In genomic region chr18:9688036-9688741, GRCh38 we compare ENCODE assay signal across 26 cellular contexts. TPM values are rescaled to one million over a fixed set of nuclear protein-coding genes. Genes with fewer than 3 reads are reported as not detected.
A peak's percentile ranks its signal among the peaks of the same experiment; 100 is the strongest.
DNase-seq lines count a peak whose midpoint lies in the region; ATAC-seq and TF ChIP-seq lines count a peak whose summit lies in the region.
"Had no signal": no experiment of that assay in that cellular context is flagged by ENCODE, and none has a peak within 500 bp of the region (broad histone marks: within the 10 kb centered on the region; RNA-seq: fewer than 3 reads in every experiment).

No MANE protein-coding gene starts in this region.

- DNase-seq in DMS53 treated with DMSO at 0.1 percent for 48 hours (lab: John Stamatoyannopoulos, UW; ENCODE audit: unreplicated experiment) (peak; percentile 48), PC-3 (peak; percentile 23), choroid plexus epithelial cell (ENCODE audit: low read depth) (peak; percentile 91), mesenteric fat pad (ENCODE audit: low spot score) (peak; percentile 49), ACHN (no peak), GM10266 (ENCODE audit: extremely low spot score) (no peak)
- DNase-seq in activated CD4-positive, alpha-beta T cell treated with anti-CD3 and anti-CD28 coated beads, Interleukin-2, amount 10 ng/mL, durations not matched to agents 7 days and 5 days = no peak
- no peak for DNase-seq in activated naive CD4-positive, alpha-beta T cell treated with anti-CD3 and anti-CD28 coated beads, Interleukin-2, amount 10 ng/mL, durations not matched to agents 7 days and 5 days
- DNase-seq: activated CD4-positive, alpha-beta memory T cell treated with anti-CD3 and anti-CD28 coated beads, Interleukin-2, amount 10 ng/mL, durations not matched to agents 7 days and 5 days; activated naive CD4-positive, alpha-beta T cell treated with anti-CD3 and anti-CD28 coated beads, Interleukin-2, amount 50 U/mL, for 16 hours; activated T-cell treated with anti-CD3 and anti-CD28 coated beads, Interleukin-2, amount 50 U/mL, for 24 hours; CD4-positive, CD25-positive, alpha-beta regulatory T cell; cortex of kidney; Kasumi-1; left colon; NCI-H1105 treated with DMSO at 0.1 percent for 48 hours; NCI-H2171 treated with DMSO at 0.1 percent for 48 hours; NCI-H748 treated with DMSO at 0.1 percent for 48 hours; PC-9; stimulated activated CD4-positive, alpha-beta T cell treated with anti-CD3 and anti-CD28 coated beads, Interleukin-4, amount 100 ng/mL, for 4 hours; WERI-Rb-1 had no signal

- H3K36me3 ChIP-seq in PC-3 (ENCODE audit: low read depth, low read length) = no peaks in the 10 kb centered on the region
- H3K36me3 ChIP-seq: SJSA1, vagina, WERI-Rb-1 had no signal

- no peak overlapping the region for H2AFZ ChIP-seq in PC-3 (ENCODE audit: low read length)
- H2AFZ ChIP-seq: PC-9 had no signal

- H4K20me1 ChIP-seq in PC-3 (ENCODE audit: low read length) = no peaks in the 10 kb centered on the region

- no peaks in the 10 kb centered on the region for H3K9me3 Mint-ChIP-seq in activated CD4-positive, alpha-beta T cell treated with anti-CD3 and anti-CD28 coated beads, Interleukin-2, amount 10 ng/mL, durations not matched to agents 7 days and 5 days
- H3K9me3 Mint-ChIP-seq in activated naive CD4-positive, alpha-beta T cell treated with anti-CD3 and anti-CD28 coated beads, Interleukin-2, amount 10 ng/mL, durations not matched to agents 7 days and 5 days = no peaks in the 10 kb centered on the region
- H3K9me3 Mint-ChIP-seq: activated CD4-positive, alpha-beta memory T cell treated with anti-CD3 and anti-CD28 coated beads, Interleukin-2, amount 10 ng/mL, durations not matched to agents 7 days and 5 days; activated T-cell treated with anti-CD3 and anti-CD28 coated beads, Interleukin-2, amount 50 U/mL, for 24 hours; CD4-positive, CD25-positive, alpha-beta regulatory T cell; mesothelial cell of epicardium; T-helper 1 cell treated with Interleukin-12 subunit alpha and Interleukin-12 subunit beta and Interleukin-4 antibody, amounts not matched to agents 30 μg/mL and 1 μg/mL, for 36 hours had no signal

- peaks cover 6% of the 10 kb centered on the region for H3K27me3 Mint-ChIP-seq in activated CD4-positive, alpha-beta T cell treated with anti-CD3 and anti-CD28 coated beads, Interleukin-2, amount 10 ng/mL, durations not matched to agents 7 days and 5 days
- peaks cover 28% of the 10 kb centered on the region for H3K27me3 Mint-ChIP-seq in activated naive CD4-positive, alpha-beta T cell treated with anti-CD3 and anti-CD28 coated beads, Interleukin-2, amount 10 ng/mL, durations not matched to agents 7 days and 5 days

- intact Hi-C loops in PC-3 (cut with micrococcal nuclease) = no loop called here

- CTCF ChIA-PET in PC-3 (lab: Charles Lee) = no interaction called here
- CTCF ChIA-PET in activated CD4-positive, alpha-beta T cell treated with anti-CD3 and anti-CD28 coated beads, Interleukin-2, amount 10 ng/mL, durations not matched to agents 7 days and 5 days (lab: Charles Lee) = no interaction called here
- CTCF ChIA-PET in activated naive CD4-positive, alpha-beta T cell treated with anti-CD3 and anti-CD28 coated beads, Interleukin-2, amount 10 ng/mL, durations not matched to agents 7 days and 5 days (lab: Charles Lee) = no interaction called here

- H3K4me3 ChIP-seq in PC-3 (ENCODE audit: low read length) (no peak overlapping the region), choroid plexus epithelial cell (ENCODE audit: low read depth, low read length) (no peak overlapping the region)
- H3K4me3 ChIP-seq: PC-9, SJSA1, vagina had no signal

- peaks cover 16% of the 10 kb centered on the region for H3K4me1 ChIP-seq in PC-3 (ENCODE audit: insufficient read depth, low read length)

- no peak overlapping the region for H3K27ac Mint-ChIP-seq in activated CD4-positive, alpha-beta T cell treated with anti-CD3 and anti-CD28 coated beads, Interleukin-2, amount 10 ng/mL, durations not matched to agents 7 days and 5 days
- H3K27ac Mint-ChIP-seq in activated naive CD4-positive, alpha-beta T cell treated with anti-CD3 and anti-CD28 coated beads, Interleukin-2, amount 10 ng/mL, durations not matched to agents 7 days and 5 days = no peak overlapping the region
- H3K27ac Mint-ChIP-seq: activated CD4-positive, alpha-beta memory T cell treated with anti-CD3 and anti-CD28 coated beads, Interleukin-2, amount 10 ng/mL, durations not matched to agents 7 days and 5 days; activated T-cell treated with anti-CD3 and anti-CD28 coated beads, Interleukin-2, amount 50 U/mL, for 24 hours; CD4-positive, CD25-positive, alpha-beta regulatory T cell; mesothelial cell of epicardium; nephron; T-helper 1 cell treated with Interleukin-12 subunit alpha and Interleukin-12 subunit beta and Interleukin-4 antibody, amounts not matched to agents 30 μg/mL and 1 μg/mL, for 36 hours had no signal

- no peak overlapping the region for H3K9ac ChIP-seq in PC-3 (ENCODE audit: low read length)

- H3K27ac ChIP-seq in PC-3 (ENCODE audit: low read length) = no peak overlapping the region
- H3K27ac ChIP-seq: PC-9, SJSA1, vagina, WERI-Rb-1 had no signal

- no peaks in the 10 kb centered on the region for H3K79me2 ChIP-seq in PC-3 (ENCODE audit: low read length)

- in situ Hi-C loops in ACHN (cut with HindIII; ENCODE audit: low pct_ligation_motif_present, low pct_unique_long_range_greater_than_20kb, low sequenced_read_pairs) = no loop called here

- H3K9me2 ChIP-seq in PC-3 (replicated peaks; ENCODE audit: low read length) = no peaks in the 10 kb centered on the region

- no peak overlapping the region for H3K4me3 Mint-ChIP-seq in activated CD4-positive, alpha-beta T cell treated with anti-CD3 and anti-CD28 coated beads, Interleukin-2, amount 10 ng/mL, durations not matched to agents 7 days and 5 days
- no peak overlapping the region for H3K4me3 Mint-ChIP-seq in activated naive CD4-positive, alpha-beta T cell treated with anti-CD3 and anti-CD28 coated beads, Interleukin-2, amount 10 ng/mL, durations not matched to agents 7 days and 5 days
- H3K4me3 Mint-ChIP-seq: activated CD4-positive, alpha-beta memory T cell treated with anti-CD3 and anti-CD28 coated beads, Interleukin-2, amount 10 ng/mL, durations not matched to agents 7 days and 5 days; activated T-cell treated with anti-CD3 and anti-CD28 coated beads, Interleukin-2, amount 50 U/mL, for 24 hours; CD4-positive, CD25-positive, alpha-beta regulatory T cell; mesothelial cell of epicardium; nephron; T-helper 1 cell treated with Interleukin-12 subunit alpha and Interleukin-12 subunit beta and Interleukin-4 antibody, amounts not matched to agents 30 μg/mL and 1 μg/mL, for 36 hours had no signal

- no peaks in the 10 kb centered on the region for H3F3A ChIP-seq in PC-3 (ENCODE audit: low read length, unreplicated experiment)

- no TSS peak for BruUV-seq in PC-3 (replicated peaks; lab: Mats Ljungman, UMichigan)

- POLR2A ChIA-PET in PC-3 (lab: Charles Lee; ENCODE audit: unreplicated experiment) = interaction anchor here (0.6 kb wide), 1 partner anchor 40 kb away, joined by 7 read pairs; no protein-coding TSS in a partner anchor
- POLR2A ChIA-PET in activated CD4-positive, alpha-beta T cell treated with anti-CD3 and anti-CD28 coated beads, Interleukin-2, amount 10 ng/mL, durations not matched to agents 7 days and 5 days (lab: Charles Lee) = no interaction called here

- no peaks in the 10 kb centered on the region for H3K36me3 Mint-ChIP-seq in activated CD4-positive, alpha-beta T cell treated with anti-CD3 and anti-CD28 coated beads, Interleukin-2, amount 10 ng/mL, durations not matched to agents 7 days and 5 days (ENCODE audit: low read depth)
- H3K36me3 Mint-ChIP-seq in activated naive CD4-positive, alpha-beta T cell treated with anti-CD3 and anti-CD28 coated beads, Interleukin-2, amount 10 ng/mL, durations not matched to agents 7 days and 5 days = no peaks in the 10 kb centered on the region
- H3K36me3 Mint-ChIP-seq: CD4-positive, CD25-positive, alpha-beta regulatory T cell; mesothelial cell of epicardium had no signal

- H3K4me1 Mint-ChIP-seq in activated CD4-positive, alpha-beta T cell treated with anti-CD3 and anti-CD28 coated beads, Interleukin-2, amount 10 ng/mL, durations not matched to agents 7 days and 5 days = peaks cover 12% of the 10 kb centered on the region
- peaks cover 11% of the 10 kb centered on the region for H3K4me1 Mint-ChIP-seq in activated naive CD4-positive, alpha-beta T cell treated with anti-CD3 and anti-CD28 coated beads, Interleukin-2, amount 10 ng/mL, durations not matched to agents 7 days and 5 days
- H3K4me1 Mint-ChIP-seq: CD4-positive, CD25-positive, alpha-beta regulatory T cell had no signal

- ATAC-seq in PC-3 = no peak
- ATAC-seq: left colon had no signal

- no peak overlapping the region for H3K4me2 ChIP-seq in PC-3 (ENCODE audit: low read length)
- H3K4me2 ChIP-seq: PC-9 had no signal

- TF ChIP-seq CTCF in PC-3 (conservative IDR thresholded peaks at IDR 0.05; ENCODE audit: low read depth, low read length) (no peak), choroid plexus epithelial cell (conservative IDR thresholded peaks at IDR 0.05; ENCODE audit: low read depth, low read length) (no peak), GM10266 (IDR thresholded peaks at IDR 0.05; ENCODE audit: control insufficient read depth, insufficient read depth, low read depth, missing control alignments) (no peak)

- no peaks in the 10 kb centered on the region for H3K9me3 ChIP-seq in PC-3 (ENCODE audit: low read length)
- H3K9me3 ChIP-seq: SJSA1, vagina had no signal

- no peaks in the 10 kb centered on the region for H3K27me3 ChIP-seq in PC-3 (ENCODE audit: low read length)
- H3K27me3 ChIP-seq: SJSA1, vagina had no signal

RNA-seq across cellular contexts. Expression of gene RAB31, which starts 19.9 kb away (rescaled TPM):
- total RNA-seq in PC-3 (2014; rRNA removed) (1.7 and 3.8 TPM in 2 replicates), mesenteric fat pad (80.7 TPM)
- 1 to 10 TPM in 1 of 2 experiments, under 1 TPM in 1; 0.92 to 1.3 TPM for total RNA-seq in activated CD4-positive, alpha-beta T cell treated with anti-CD3 and anti-CD28 coated beads, Interleukin-2, amount 10 ng/mL, durations not matched to agents 7 days and 5 days

Comparison
In these comparisons a context has a peak if more than half of its experiments do, and no peak if none do; other contexts are left out.
1. DNase-seq: peak in DMS53 treated with DMSO at 0.1 percent for 48 hours (single experiment), PC-3 (single experiment), choroid plexus epithelial cell (single experiment) and mesenteric fat pad (single experiment); none in activated CD4-positive, alpha-beta T cell treated with anti-CD3 and anti-CD28 coated beads, Interleukin-2, amount 10 ng/mL, durations not matched to agents 7 days and 5 days (single experiment), activated naive CD4-positive, alpha-beta T cell treated with anti-CD3 and anti-CD28 coated beads, Interleukin-2, amount 10 ng/mL, durations not matched to agents 7 days and 5 days (single experiment), ACHN (single experiment) and GM10266 (single experiment).
2. RNA of gene RAB31, which starts 19.9 kb away (total RNA-seq): 80.7 TPM in mesenteric fat pad (single experiment); 1.7 to 3.8 TPM in PC-3 and 0.92 to 1.3 TPM in activated CD4-positive, alpha-beta T cell treated with anti-CD3 and anti-CD28 coated beads, Interleukin-2, amount 10 ng/mL, durations not matched to agents 7 days and 5 days; every median in the first group is over 10 times any median in the second.